ENCODE assay signal across 20 cellular contexts in the genomic region with DNA sequence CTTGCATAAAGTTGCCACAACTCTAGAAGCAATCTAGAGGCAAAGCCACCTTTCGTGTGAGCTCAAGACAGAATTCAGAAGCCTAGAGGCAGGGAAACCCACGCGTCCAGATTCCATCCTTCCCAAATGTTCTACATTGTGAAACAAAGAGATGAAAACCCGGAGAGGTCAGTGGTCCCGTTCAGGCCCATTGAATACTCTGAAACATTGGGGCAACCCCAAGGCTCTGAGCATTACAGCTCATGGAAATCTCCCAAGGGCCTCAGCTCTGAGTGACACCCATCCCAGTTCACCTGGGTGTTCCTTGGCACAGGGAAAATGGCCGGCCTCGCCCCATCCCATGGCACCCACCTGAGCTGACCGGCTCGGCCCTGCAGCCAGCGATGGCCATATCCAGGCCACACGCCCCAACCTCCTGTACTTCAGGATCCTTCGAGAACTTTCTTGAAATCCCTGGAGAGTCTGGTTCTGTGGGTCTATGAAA.
A peak's percentile ranks its signal among the peaks of the same experiment; 100 is the strongest.
DNase-seq lines count a peak whose midpoint lies in the region; ATAC-seq, FAIRE-seq and TF ChIP-seq lines count a peak whose summit lies in the region.
"Had no signal": no experiment of that assay in that cellular context is flagged by ENCODE, and none has a peak within 500 bp of the region (broad histone marks: within the 10 kb centered on the region; RNA-seq: fewer than 3 reads in every experiment).

No MANE protein-coding gene starts in this region.

- intact Hi-C loops in K562 (cut with micrococcal nuclease), result no loop called here

- no peaks in the 10 kb centered on the region for H3K79me1 ChIP-seq in neuronal stem cell (ENCODE audit: low read depth, low read length)

- no peaks in the 10 kb centered on the region for H3K36me3 ChIP-seq in BLaER1 treated with 17β-estradiol and CSF1 and Interleukin-3, amounts not matched to agents 10 nM and 100 nM
- H3K36me3 ChIP-seq in K562 (ENCODE audit: control insufficient read depth, insufficient read depth, low read length) (no peaks in the 10 kb centered on the region), neuronal stem cell (replicated peaks in 1 of 2; ENCODE audit: control insufficient read depth in 2 of 2, insufficient read depth in 2 of 2, low read length in 2 of 2) (no peaks in the 10 kb centered on the region), MG63 (no peaks in the 10 kb centered on the region)
- H3K36me3 ChIP-seq: adrenal gland, cardiac muscle cell had no signal

- no peak overlapping the region for H3K27ac ChIP-seq in BLaER1 treated with 17β-estradiol and CSF1 and Interleukin-3, amounts not matched to agents 10 nM and 100 nM
- peak overlapping the region; percentile 67; the same call in 2 of the 3 replicates for H3K27ac ChIP-seq in K562 (ENCODE audit: extremely low read depth, low read depth, low read length)
- no peak overlapping the region for H3K27ac ChIP-seq in neuronal stem cell (replicated peaks; ENCODE audit: low read length)
- H3K27ac ChIP-seq: adrenal gland, cardiac muscle cell, dorsolateral prefrontal cortex had no signal

- no peak overlapping the region for H3K14ac ChIP-seq in neuronal stem cell (ENCODE audit: low read length)

- no peak overlapping the region for H2BK120ac ChIP-seq in neuronal stem cell (ENCODE audit: low read depth, low read length)

- no peak for TF ChIP-seq RAD21 in K562 (CRISPR knock-in tag; conservative IDR thresholded peaks at IDR 0.05 in 1 of 2, IDR thresholded peaks at IDR 0.05 in 1 of 2)

- CTCF ChIA-PET in K562 (lab: Yijun Ruan, JAX; ENCODE audit: low intra/inter-chr PET ratio), result interaction anchor here (0.7 to 2.9 kb wide), 2 partner anchors 244 to 248 kb away, joined by 3 to 7 read pairs; no protein-coding TSS in a partner anchor

- H3K9me1 ChIP-seq in K562 (ENCODE audit: control insufficient read depth, insufficient read depth, low read length), result peaks cover 15% of the 10 kb centered on the region

- H3K4me1 ChIP-seq in BLaER1 treated with 17β-estradiol and CSF1 and Interleukin-3, amounts not matched to agents 10 nM and 100 nM, result peaks cover 13 to 50% (median 34%) of the 10 kb centered on the region in 10 experiments
- H3K4me1 ChIP-seq in K562 (replicated peaks in 1 of 2; ENCODE audit: control insufficient read depth in 2 of 2, insufficient read depth in 2 of 2, low read length in 2 of 2), result peaks cover 44 to 78% of the 10 kb centered on the region in 2 experiments
- H3K4me1 ChIP-seq in neuronal stem cell (ENCODE audit: control insufficient read depth in 2 of 2, insufficient read depth in 1 of 2, low read depth in 1 of 2, low read length in 2 of 2), result peaks cover 4 to 17% of the 10 kb centered on the region in 2 donors
- H3K4me1 ChIP-seq: adrenal gland had no signal

- ATAC-seq in K562, result no peak
- ATAC-seq in HG03565 (IDR thresholded peaks at IDR 0.05; ENCODE audit: unreplicated experiment), result no peak
- no peak for ATAC-seq in GM21717 (IDR thresholded peaks at IDR 0.05; ENCODE audit: unreplicated experiment)
- ATAC-seq: SK-N-SH treated with all-trans-retinoic acid at 6 μM for 48 hours had no signal

- H2AK5ac ChIP-seq in neuronal stem cell (ENCODE audit: low read depth, low read length), result peak overlapping the region; percentile 60

- no peaks in the 10 kb centered on the region; a peak in 1 of 22 replicates for H4K20me1 ChIP-seq in BLaER1 treated with 17β-estradiol and CSF1 and Interleukin-3, amounts not matched to agents 10 nM and 100 nM
- no peaks in the 10 kb centered on the region for H4K20me1 ChIP-seq in K562 (replicated peaks; ENCODE audit: control insufficient read depth, insufficient read depth, low read length)

- peaks cover 15% of the 10 kb centered on the region for H3K27me3 Mint-ChIP-seq in nephron progenitor cell (ENCODE audit: low read depth, poor library complexity)

- H3K79me2 ChIP-seq in K562 (ENCODE audit: control insufficient read depth, insufficient read depth, low read length), result no peaks in the 10 kb centered on the region

- H3K4me1 Mint-ChIP-seq in nephron progenitor cell, result peaks cover 9% of the 10 kb centered on the region

- no peak overlapping the region for H3K4me3 ChIP-seq in BLaER1 treated with 17β-estradiol and CSF1 and Interleukin-3, amounts not matched to agents 10 nM and 100 nM
- no peak overlapping the region for H3K4me3 ChIP-seq in K562
- H3K4me3 ChIP-seq in neuronal stem cell (ENCODE audit: low read length in 2 of 2), result no peak overlapping the region
- no peak overlapping the region for H3K4me3 ChIP-seq in MG63
- H3K4me3 ChIP-seq: adrenal gland, cardiac muscle cell, dorsolateral prefrontal cortex had no signal

- H3K27me3 ChIP-seq in BLaER1 treated with 17β-estradiol and CSF1 and Interleukin-3, amounts not matched to agents 10 nM and 100 nM, result no peaks in the 10 kb centered on the region
- H3K27me3 ChIP-seq in K562 (ENCODE audit: control insufficient read depth in 2 of 2, insufficient read depth in 2 of 2, low read length in 2 of 2) (0 out of 5 replicates have a peak, but pooled peaks cover 0 to 7% of the 10 kb centered on the region in 2 experiments), neuronal stem cell (ENCODE audit: control insufficient read depth in 3 of 3, insufficient read depth in 3 of 3, low read depth in 1 of 3, low read length in 3 of 3) (peaks cover 0 to 2% (median 0%) of the 10 kb centered on the region in 3 experiments), MG63 (no peaks in the 10 kb centered on the region)
- H3K27me3 ChIP-seq: adrenal gland, cardiac muscle cell had no signal

- peak overlapping the region; percentile 48 for H3K23ac ChIP-seq in neuronal stem cell (ENCODE audit: low read depth, low read length, poor library complexity)

- H3K4me2 ChIP-seq in BLaER1 treated with 17β-estradiol and CSF1 and Interleukin-3, amounts not matched to agents 10 nM and 100 nM, result peak overlapping the region in 8 of 11 experiments; percentile 2 to 54 (median 28); a peak in 13 of 22 replicates
- H3K4me2 ChIP-seq in K562 (ENCODE audit: insufficient read depth, low read length), result peak overlapping the region; percentile 12
- no peak overlapping the region for H3K4me2 ChIP-seq in neuronal stem cell (ENCODE audit: insufficient read depth, low read length, poor library complexity, severe bottlenecking)

- FAIRE-seq in K562 (lab: Jason Lieb, UNC), result no peak

- no peak overlapping the region for H3K18ac ChIP-seq in neuronal stem cell (ENCODE audit: low read length)

- no peak overlapping the region for H3K27ac Mint-ChIP-seq in nephron progenitor cell
- H3K27ac Mint-ChIP-seq: activated T-helper 2 cell treated with anti-CD3 and anti-CD28 coated beads, Interferon-gamma antibody, Interleukin-2, Interleukin-4, amounts not matched to agents 10 μg/mL and 5 μg/mL and 100 μg/mL, durations not matched to agents 14 hours and 24 hours and 36 hours had no signal

- H3K4ac ChIP-seq in neuronal stem cell (ENCODE audit: low read length), result no peak overlapping the region

- in situ Hi-C loops in K562 (cut with MboI), result no loop called here

- no peak overlapping the region for H2BK12ac ChIP-seq in neuronal stem cell (ENCODE audit: low read length)

- no peak for TF ChIP-seq EP300 in K562 (IDR thresholded peaks at IDR 0.05; ENCODE audit: low read length)

- POLR2A ChIA-PET in K562 (lab: Yijun Ruan, JAX), result interaction anchor here (0.6 to 1.0 kb wide), 4 partner anchors 34 to 896 kb away, joined by 3 to 6 read pairs (median 3); no protein-coding TSS in a partner anchor

- no peak overlapping the region for H4K8ac ChIP-seq in neuronal stem cell (ENCODE audit: low read depth, low read length)

- DNase-seq in HT1080 (ENCODE audit: low read depth) (peak; percentile 20), K562 (ENCODE audit: extremely low read depth in 1 of 4, low spot score in 3 of 4) (no peak), neuronal stem cell (ENCODE audit: low spot score) (no peak), MG63 (no peak), nephron progenitor cell (no peak)
- DNase-seq: activated CD4-positive, alpha-beta T cell treated with anti-CD3 and anti-CD28 coated beads for 1 hour; dorsolateral prefrontal cortex; foreskin melanocyte; hypothalamus; MM.1S; NCI-H146; NCI-H748 treated with DMSO at 0.1 percent for 48 hours; T-helper 9 cell had no signal

- peaks cover 5 to 13% (median 8%) of the 10 kb centered on the region in 11 experiments; a peak in 15 of 22 replicates for H3K9me3 ChIP-seq in BLaER1 treated with 17β-estradiol and CSF1 and Interleukin-3, amounts not matched to agents 10 nM and 100 nM (replicated peaks in 1 of 11)
- H3K9me3 ChIP-seq in K562 (replicated peaks; ENCODE audit: control insufficient read depth, insufficient read depth, low read depth, low read length) (no peaks in the 10 kb centered on the region), neuronal stem cell (replicated peaks in 1 of 2; ENCODE audit: control insufficient read depth in 2 of 2, insufficient read depth in 1 of 2, low read depth in 1 of 2, low read length in 2 of 2) (no peaks in the 10 kb centered on the region), MG63 (peaks cover 4% of the 10 kb centered on the region)
- H3K9me3 ChIP-seq: adrenal gland had no signal

- peak overlapping the region in 2 of 11 experiments; percentile 9 to 13; a peak in 2 of 22 replicates for H3K9ac ChIP-seq in BLaER1 treated with 17β-estradiol and CSF1 and Interleukin-3, amounts not matched to agents 10 nM and 100 nM
- H3K9ac ChIP-seq in K562 (ENCODE audit: insufficient read depth in 1 of 2, low read depth in 2 of 2, low read length in 2 of 2) (peak overlapping the region; percentile 51 to 84; a peak in 2 of 4 replicates), neuronal stem cell (ENCODE audit: low read depth, low read length, poor library complexity) (no peak overlapping the region)

- TF ChIP-seq CTCF in K562 (IDR thresholded peaks at IDR 0.05 in 2 of 3, conservative IDR thresholded peaks at IDR 0.05 in 1 of 3; ENCODE audit: insufficient read depth in 2 of 3, low read depth in 1 of 3, low read length in 3 of 3) (no peak), nephron progenitor cell (IDR thresholded peaks at IDR 0.05) (no peak)

- H3K36me3 Mint-ChIP-seq in nephron progenitor cell (ENCODE audit: low read depth), result no peaks in the 10 kb centered on the region

- 65% methylated on average over 12 of the region's 12 CpGs for WGBS in K562 (ENCODE audit: insufficient coverage, low coverage, missing lambda C conversion rate)
- no CpG with 5 or more reads among the region's 12 CpGs for WGBS in neuronal stem cell (ENCODE audit: extremely low coverage in 2 of 2, insufficient read length in 2 of 2, insufficient replicate concordance in 1 of 2), 2 donors

- H4K91ac ChIP-seq in neuronal stem cell (ENCODE audit: low read depth, low read length, poor library complexity), result no peak overlapping the region

- TF ChIP-seq POLR2A in K562 (conservative IDR thresholded peaks at IDR 0.05), result no peak

- H2BK15ac ChIP-seq in neuronal stem cell (ENCODE audit: low read length), result peak overlapping the region; percentile 90

- no peaks in the 10 kb centered on the region for H3K9me3 Mint-ChIP-seq in nephron progenitor cell
- H3K9me3 Mint-ChIP-seq: activated T-helper 2 cell treated with anti-CD3 and anti-CD28 coated beads, Interferon-gamma antibody, Interleukin-2, Interleukin-4, amounts not matched to agents 10 μg/mL and 5 μg/mL and 100 μg/mL, durations not matched to agents 14 hours and 24 hours and 36 hours had no signal

- H2AFZ ChIP-seq in K562 (ENCODE audit: low read depth, low read length) (peak overlapping the region; percentile 88), neuronal stem cell (ENCODE audit: low read length) (no peak overlapping the region)

- BruUV-seq in K562 (replicated peaks; lab: Mats Ljungman, UMichigan), result no TSS peak

- H2BK5ac ChIP-seq in neuronal stem cell (ENCODE audit: low read length), result peak overlapping the region; percentile 69

- H3K4me3 Mint-ChIP-seq in nephron progenitor cell, result no peak overlapping the region
